1 cellular context compared by ENCODE assay signal in the genomic region with DNA sequence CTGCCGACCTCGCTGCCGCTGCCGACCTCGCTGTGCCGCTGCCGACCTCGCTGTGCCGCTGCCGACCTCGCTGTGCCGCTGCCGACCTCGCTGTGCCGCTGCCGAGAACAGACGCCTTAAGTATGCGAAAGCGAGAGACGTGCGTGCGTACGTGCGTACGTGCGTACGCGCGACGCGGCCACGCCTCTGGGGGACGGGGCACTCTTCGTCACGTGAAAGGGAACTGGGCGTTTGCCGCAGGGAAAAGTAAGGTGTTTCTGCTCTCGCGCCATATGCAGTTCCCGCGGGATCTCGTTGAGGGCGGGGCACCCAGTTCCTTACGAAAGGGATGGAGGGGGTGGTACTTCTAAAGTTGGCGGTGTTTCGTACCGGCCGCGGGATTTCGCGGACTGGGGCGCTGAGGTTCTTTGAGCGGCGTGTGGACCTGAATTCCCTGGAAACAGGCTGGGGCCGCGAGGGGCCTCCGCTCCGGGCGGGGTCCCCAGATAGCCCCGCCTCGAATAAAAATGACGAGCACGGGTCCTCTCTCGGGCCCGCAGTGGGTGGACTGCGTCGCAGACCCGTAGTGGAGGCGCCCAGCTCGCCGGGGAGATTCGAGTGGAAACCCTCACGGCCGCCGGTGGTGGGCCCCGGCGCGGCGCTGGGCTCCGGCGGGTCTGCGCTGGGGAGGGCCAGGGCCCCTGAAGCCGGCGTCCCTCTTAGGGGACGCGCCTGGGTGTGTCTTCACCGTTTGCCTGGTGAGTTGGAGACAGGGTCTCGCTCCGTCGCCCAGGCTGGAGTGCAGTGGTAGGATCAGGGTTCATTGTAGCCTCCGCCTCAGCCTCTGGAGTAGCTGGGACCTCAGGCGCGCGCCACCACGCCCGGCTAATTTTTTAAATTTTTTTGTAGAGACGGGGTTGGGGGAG.
TF ChIP-seq lines count a peak whose summit lies in the region.

Gene EIF4A3, minus strand, starts transcription at position 94 of the 905 bp plus-strand sequence. CDS start 167 bp downstream, outside the sequence.

TF ChIP-seq in HEK293, 187 proteins besides CTCF, POLR2A, EP300 and RAD21 (continued from another document and continues in another):
- TF ChIP-seq ZNF394 (tag by site-specific recombination; IDR thresholded peaks at IDR 0.05; ENCODE audit: borderline replicate concordance) (peak; percentile 96), ZNF580 (tag by site-specific recombination; IDR thresholded peaks at IDR 0.05) (0 out of 2 replicates have a peak, but pooled peaks have one; percentile 13), ZFP37 (tag by site-specific recombination; IDR thresholded peaks at IDR 0.05) (peak; percentile 22; the same call in 1 of the 2 replicates), GLIS1 (tag by site-specific recombination; IDR thresholded peaks at IDR 0.05) (0 out of 2 replicates have a peak, but pooled peaks have one; percentile 10), ZNF561 (tag by site-specific recombination; IDR thresholded peaks at IDR 0.05; ENCODE audit: borderline replicate concordance) (peak; percentile 87; the same call in 1 of the 2 replicates), ZNF292 (tag by site-specific recombination; IDR thresholded peaks at IDR 0.05; ENCODE audit: borderline replicate concordance, low read depth) (no peak), ZNF155 (tag by site-specific recombination; IDR thresholded peaks at IDR 0.05) (no peak), KLF8 (tag by site-specific recombination; IDR thresholded peaks at IDR 0.05) (peak; percentile 98), KLF9 (tag by site-specific recombination; IDR thresholded peaks at IDR 0.05; ENCODE audit: low read depth) (peak; percentile 93), ZNF600 (tag by site-specific recombination; IDR thresholded peaks at IDR 0.05) (peak; percentile 71; the same call in 1 of the 2 replicates), ZNF335 (tag by site-specific recombination; conservative IDR thresholded peaks at IDR 0.05) (peak; percentile 100), MYNN (tag by site-specific recombination; IDR thresholded peaks at IDR 0.05; ENCODE audit: borderline replicate concordance) (no peak), ZNF175 (tag by site-specific recombination; IDR thresholded peaks at IDR 0.05) (no peak), ZNF184 (tag by site-specific recombination; IDR thresholded peaks at IDR 0.05) (no peak), YY1 (tag by site-specific recombination; IDR thresholded peaks at IDR 0.05) (peak; percentile 60; the same call in 1 of the 2 replicates), ZIC2 (tag by site-specific recombination; IDR thresholded peaks at IDR 0.05) (no peak), ZNF24 (tag by site-specific recombination; IDR thresholded peaks at IDR 0.05) (no peak), ZFHX2 (tag by site-specific recombination; conservative IDR thresholded peaks at IDR 0.05) (no peak), ZNF404 (tag by site-specific recombination; IDR thresholded peaks at IDR 0.05) (no peak), ZNF677 (tag by site-specific recombination; IDR thresholded peaks at IDR 0.05) (peak; percentile 58; the same call in 1 of the 2 replicates), ZNF629 (tag by site-specific recombination; IDR thresholded peaks at IDR 0.05) (peak; percentile 72), SETDB1 (IDR thresholded peaks at IDR 0.05; ENCODE audit: insufficient read length, low read length) (no peak), KLF16 (tag by site-specific recombination; IDR thresholded peaks at IDR 0.05) (peak; percentile 99), SALL2 (tag by site-specific recombination; IDR thresholded peaks at IDR 0.05; ENCODE audit: borderline replicate concordance) (no peak), ZNF626 (tag by site-specific recombination; IDR thresholded peaks at IDR 0.05) (no peak), HOXD13 (CRISPR knock-in tag; IDR thresholded peaks at IDR 0.05; ENCODE audit: borderline replicate concordance) (no peak), MEIS1 (CRISPR knock-in tag; IDR thresholded peaks at IDR 0.05; ENCODE audit: borderline replicate concordance) (no peak), YY2 (tag by site-specific recombination; IDR thresholded peaks at IDR 0.05) (peak; percentile 47), ZSCAN30 (tag by site-specific recombination; IDR thresholded peaks at IDR 0.05) (peak; percentile 88; the same call in 1 of the 2 replicates), ZNF148 (tag by site-specific recombination; IDR thresholded peaks at IDR 0.05; ENCODE audit: borderline replicate concordance) (no peak), ZFP69B (tag by site-specific recombination; IDR thresholded peaks at IDR 0.05) (peak; percentile 98), HOXA7 (CRISPR knock-in tag; IDR thresholded peaks at IDR 0.05; ENCODE audit: borderline replicate concordance) (no peak), MZF1 (tag by site-specific recombination; IDR thresholded peaks at IDR 0.05; ENCODE audit: borderline replicate concordance) (peak; percentile 34; the same call in 1 of the 2 replicates), ZNF10 (tag by site-specific recombination; IDR thresholded peaks at IDR 0.05) (no peak), SCRT1 (tag by site-specific recombination; IDR thresholded peaks at IDR 0.05; ENCODE audit: borderline replicate concordance) (no peak), ZBTB48 (tag by site-specific recombination; IDR thresholded peaks at IDR 0.05) (0 out of 2 replicates have a peak, but pooled peaks have one; percentile 46), ZNF747 (tag by site-specific recombination; IDR thresholded peaks at IDR 0.05) (no peak), PATZ1 (tag by site-specific recombination; IDR thresholded peaks at IDR 0.05) (peak; percentile 75)
- TF ChIP-seq, protein P1, sequence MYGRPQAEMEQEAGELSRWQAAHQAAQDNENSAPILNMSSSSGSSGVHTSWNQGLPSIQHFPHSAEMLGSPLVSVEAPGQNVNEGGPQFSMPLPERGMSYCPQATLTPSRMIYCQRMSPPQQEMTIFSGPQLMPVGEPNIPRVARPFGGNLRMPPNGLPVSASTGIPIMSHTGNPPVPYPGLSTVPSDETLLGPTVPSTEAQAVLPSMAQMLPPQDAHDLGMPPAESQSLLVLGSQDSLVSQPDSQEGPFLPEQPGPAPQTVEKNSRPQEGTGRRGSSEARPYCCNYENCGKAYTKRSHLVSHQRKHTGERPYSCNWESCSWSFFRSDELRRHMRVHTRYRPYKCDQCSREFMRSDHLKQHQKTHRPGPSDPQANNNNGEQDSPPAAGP (tag by site-specific recombination; IDR thresholded peaks at IDR 0.05): peak; percentile 44; the same call in 1 of the 2 replicates
- TF ChIP-seq, protein P2, sequence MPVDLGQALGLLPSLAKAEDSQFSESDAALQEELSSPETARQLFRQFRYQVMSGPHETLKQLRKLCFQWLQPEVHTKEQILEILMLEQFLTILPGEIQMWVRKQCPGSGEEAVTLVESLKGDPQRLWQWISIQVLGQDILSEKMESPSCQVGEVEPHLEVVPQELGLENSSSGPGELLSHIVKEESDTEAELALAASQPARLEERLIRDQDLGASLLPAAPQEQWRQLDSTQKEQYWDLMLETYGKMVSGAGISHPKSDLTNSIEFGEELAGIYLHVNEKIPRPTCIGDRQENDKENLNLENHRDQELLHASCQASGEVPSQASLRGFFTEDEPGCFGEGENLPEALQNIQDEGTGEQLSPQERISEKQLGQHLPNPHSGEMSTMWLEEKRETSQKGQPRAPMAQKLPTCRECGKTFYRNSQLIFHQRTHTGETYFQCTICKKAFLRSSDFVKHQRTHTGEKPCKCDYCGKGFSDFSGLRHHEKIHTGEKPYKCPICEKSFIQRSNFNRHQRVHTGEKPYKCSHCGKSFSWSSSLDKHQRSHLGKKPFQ (tag by site-specific recombination; IDR thresholded peaks at IDR 0.05): no peak
- TF ChIP-seq, protein P3, sequence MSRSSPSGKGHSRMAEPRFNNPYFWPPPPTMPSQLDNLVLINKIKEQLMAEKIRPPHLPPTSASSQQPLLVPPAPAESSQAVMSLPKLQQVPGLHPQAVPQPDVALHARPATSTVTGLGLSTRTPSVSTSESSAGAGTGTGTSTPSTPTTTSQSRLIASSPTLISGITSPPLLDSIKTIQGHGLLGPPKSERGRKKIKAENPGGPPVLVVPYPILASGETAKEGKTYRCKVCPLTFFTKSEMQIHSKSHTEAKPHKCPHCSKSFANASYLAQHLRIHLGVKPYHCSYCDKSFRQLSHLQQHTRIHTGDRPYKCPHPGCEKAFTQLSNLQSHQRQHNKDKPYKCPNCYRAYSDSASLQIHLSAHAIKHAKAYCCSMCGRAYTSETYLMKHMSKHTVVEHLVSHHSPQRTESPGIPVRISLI (tag by site-specific recombination; IDR thresholded peaks at IDR 0.05): 0 out of 2 replicates have a peak, but pooled peaks have one; percentile 8
- TF ChIP-seq, protein P4, sequence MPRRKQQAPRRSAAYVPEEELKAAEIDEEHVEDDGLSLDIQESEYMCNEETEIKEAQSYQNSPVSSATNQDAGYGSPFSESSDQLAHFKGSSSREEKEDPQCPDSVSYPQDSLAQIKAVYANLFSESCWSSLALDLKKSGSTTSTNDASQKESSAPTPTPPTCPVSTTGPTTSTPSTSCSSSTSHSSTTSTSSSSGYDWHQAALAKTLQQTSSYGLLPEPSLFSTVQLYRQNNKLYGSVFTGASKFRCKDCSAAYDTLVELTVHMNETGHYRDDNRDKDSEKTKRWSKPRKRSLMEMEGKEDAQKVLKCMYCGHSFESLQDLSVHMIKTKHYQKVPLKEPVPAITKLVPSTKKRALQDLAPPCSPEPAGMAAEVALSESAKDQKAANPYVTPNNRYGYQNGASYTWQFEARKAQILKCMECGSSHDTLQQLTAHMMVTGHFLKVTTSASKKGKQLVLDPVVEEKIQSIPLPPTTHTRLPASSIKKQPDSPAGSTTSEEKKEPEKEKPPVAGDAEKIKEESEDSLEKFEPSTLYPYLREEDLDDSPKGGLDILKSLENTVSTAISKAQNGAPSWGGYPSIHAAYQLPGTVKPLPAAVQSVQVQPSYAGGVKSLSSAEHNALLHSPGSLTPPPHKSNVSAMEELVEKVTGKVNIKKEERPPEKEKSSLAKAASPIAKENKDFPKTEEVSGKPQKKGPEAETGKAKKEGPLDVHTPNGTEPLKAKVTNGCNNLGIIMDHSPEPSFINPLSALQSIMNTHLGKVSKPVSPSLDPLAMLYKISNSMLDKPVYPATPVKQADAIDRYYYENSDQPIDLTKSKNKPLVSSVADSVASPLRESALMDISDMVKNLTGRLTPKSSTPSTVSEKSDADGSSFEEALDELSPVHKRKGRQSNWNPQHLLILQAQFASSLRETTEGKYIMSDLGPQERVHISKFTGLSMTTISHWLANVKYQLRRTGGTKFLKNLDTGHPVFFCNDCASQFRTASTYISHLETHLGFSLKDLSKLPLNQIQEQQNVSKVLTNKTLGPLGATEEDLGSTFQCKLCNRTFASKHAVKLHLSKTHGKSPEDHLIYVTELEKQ (tag by site-specific recombination; IDR thresholded peaks at IDR 0.05; ENCODE audit: borderline replicate concordance): no peak
- TF ChIP-seq, protein P5, sequence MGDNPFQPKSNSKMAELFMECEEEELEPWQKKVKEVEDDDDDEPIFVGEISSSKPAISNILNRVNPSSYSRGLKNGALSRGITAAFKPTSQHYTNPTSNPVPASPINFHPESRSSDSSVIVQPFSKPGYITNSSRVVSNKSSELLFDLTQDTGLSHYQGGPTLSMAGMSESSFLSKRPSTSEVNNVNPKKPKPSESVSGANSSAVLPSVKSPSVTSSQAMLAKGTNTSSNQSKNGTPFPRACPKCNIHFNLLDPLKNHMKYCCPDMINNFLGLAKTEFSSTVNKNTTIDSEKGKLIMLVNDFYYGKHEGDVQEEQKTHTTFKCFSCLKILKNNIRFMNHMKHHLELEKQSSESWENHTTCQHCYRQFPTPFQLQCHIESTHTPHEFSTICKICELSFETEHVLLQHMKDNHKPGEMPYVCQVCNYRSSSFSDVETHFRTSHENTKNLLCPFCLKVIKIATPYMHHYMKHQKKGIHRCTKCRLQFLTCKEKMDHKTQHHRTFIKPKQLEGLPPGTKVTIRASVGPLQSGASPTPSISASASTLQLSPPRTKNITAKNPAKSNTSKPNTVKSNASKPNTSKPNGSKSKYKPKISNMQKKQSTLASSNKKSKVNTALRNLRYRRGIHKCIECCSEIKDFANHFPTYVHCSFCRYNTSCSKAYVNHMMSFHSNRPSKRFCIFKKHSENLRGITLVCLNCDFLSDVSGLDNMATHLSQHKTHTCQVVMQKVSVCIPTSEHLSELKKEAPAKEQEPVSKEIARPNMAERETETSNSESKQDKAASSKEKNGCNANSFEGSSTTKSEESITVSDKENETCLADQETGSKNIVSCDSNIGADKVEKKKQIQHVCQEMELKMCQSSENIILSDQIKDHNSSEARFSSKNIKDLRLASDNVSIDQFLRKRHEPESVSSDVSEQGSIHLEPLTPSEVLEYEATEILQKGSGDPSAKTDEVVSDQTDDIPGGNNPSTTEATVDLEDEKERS (tag by site-specific recombination; IDR thresholded peaks at IDR 0.05): no peak
